ENCODE assay signal across 14 cellular contexts in the genomic region with DNA sequence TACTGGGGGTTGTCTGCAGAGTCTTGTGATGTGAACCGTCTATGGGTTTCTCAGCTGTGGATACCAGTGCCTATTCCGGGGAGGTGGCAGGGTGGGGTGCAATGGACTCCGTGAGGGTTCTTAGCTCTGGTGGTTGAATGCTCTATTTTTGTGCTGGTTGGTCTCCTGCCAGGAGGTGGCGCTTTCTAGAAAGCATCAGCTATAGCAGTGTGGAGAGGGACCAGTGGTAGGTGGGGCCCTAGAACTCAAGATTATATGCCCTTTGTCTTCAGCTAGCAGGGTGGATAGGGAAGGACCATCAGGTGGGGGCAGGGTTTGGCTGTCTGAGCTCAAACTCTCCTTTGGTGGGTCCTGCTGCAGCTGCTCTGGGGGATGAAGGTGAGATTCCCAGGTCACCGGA.
A peak's percentile ranks its signal among the peaks of the same experiment; 100 is the strongest.
DNase-seq lines count a peak whose midpoint lies in the region; FAIRE-seq and TF ChIP-seq lines count a peak whose summit lies in the region.
"Had no signal": no experiment of that assay in that cellular context is flagged by ENCODE, and none has a peak within 500 bp of the region (broad histone marks: within the 10 kb centered on the region; RNA-seq: fewer than 3 reads in every experiment).

No MANE protein-coding gene starts in this region.

- DNase-seq in Calu3 (peak; percentile 45), NCI-H774 (lab: John Stamatoyannopoulos, UW) (peak; percentile 40), hepatocyte (ENCODE audit: low spot score) (peak; percentile 23), frontal cortex (ENCODE audit: low spot score in 2 of 2) (no peak), GM12892 (ENCODE audit: insufficient read length) (no peak), spleen (no peak)
- no peak for DNase-seq in CD4-positive, alpha-beta memory T cell
- DNase-seq: gastrocnemius medialis, NCI-H1417, T-helper 17 cell had no signal

- H3K27ac Mint-ChIP-seq in Calu3 (ENCODE audit: unreplicated experiment), result no peak overlapping the region
- no peak overlapping the region for H3K27ac Mint-ChIP-seq in CD4-positive, alpha-beta memory T cell
- H3K27ac Mint-ChIP-seq: stimulated activated memory B cell treated with anti-CD40 and anti-IgM and Interleukin-4, amounts not matched to agents 10 μg/mL and 1 μg/mL and 100 μg/mL, for 72 hours; T-helper 17 cell had no signal

- WGBS in hepatocyte (ENCODE audit: low lambda C conversion rate, missing lambda C conversion rate), result 52% methylated on average over 5 of the region's 5 CpGs
- 45 to 61% (median 51%) methylated on average over 4 to 5 of the region's 5 CpGs for WGBS in spleen, 5 donors

- H3K9me3 Mint-ChIP-seq in Calu3 (ENCODE audit: low read depth, unreplicated experiment), result peaks cover 2% of the 10 kb centered on the region
- peaks cover 0 to 23% (median 2%) of the 10 kb centered on the region in 8 donors for H3K9me3 Mint-ChIP-seq in CD4-positive, alpha-beta memory T cell
- H3K9me3 Mint-ChIP-seq: stimulated activated memory B cell treated with anti-CD40 and anti-IgM and Interleukin-4, amounts not matched to agents 10 μg/mL and 1 μg/mL and 100 μg/mL, for 72 hours had no signal

- TF ChIP-seq CTCF in Calu3 (IDR thresholded peaks at IDR 0.05; ENCODE audit: unreplicated experiment) (no peak), GM12872 (IDR thresholded peaks at IDR 0.05; ENCODE audit: insufficient read depth, low read depth, low read length) (peak; percentile 59), hepatocyte (IDR thresholded peaks at IDR 0.05; ENCODE audit: poor library complexity) (peak; percentile 13), spleen (IDR thresholded peaks at IDR 0.05 in 8 of 11, conservative IDR thresholded peaks at IDR 0.05 in 3 of 11) (no peak)

- no peak overlapping the region for H3K4me2 ChIP-seq in hepatocyte

- H3K36me3 ChIP-seq in hepatocyte (replicated peaks; ENCODE audit: insufficient read depth, low read depth), result no peaks in the 10 kb centered on the region
- no peaks in the 10 kb centered on the region for H3K36me3 ChIP-seq in CD4-positive, alpha-beta memory T cell (ENCODE audit: insufficient read depth, low read length)
- no peaks in the 10 kb centered on the region for H3K36me3 ChIP-seq in spleen
- H3K36me3 ChIP-seq: gastrocnemius medialis had no signal

- POLR2A ChIA-PET in CD4-positive, alpha-beta memory T cell (lab: Charles Lee; ENCODE audit: partially characterized antibody), result no interaction called here

- H2AFZ ChIP-seq in hepatocyte, result no peak overlapping the region

- FAIRE-seq in frontal cortex (lab: Jason Lieb, UNC) (no peak), GM12892 (lab: Jason Lieb, UNC) (no peak)
- FAIRE-seq: GM12891 had no signal

- no peaks in the 10 kb centered on the region for H4K20me1 ChIP-seq in hepatocyte (ENCODE audit: insufficient read depth, poor library complexity, severe bottlenecking)

- H3K9me2 ChIP-seq in hepatocyte (replicated peaks; ENCODE audit: insufficient read depth), result no peaks in the 10 kb centered on the region

- peaks cover 19% of the 10 kb centered on the region for H3K27me3 Mint-ChIP-seq in Calu3 (ENCODE audit: unreplicated experiment)
- no peaks in the 10 kb centered on the region for H3K27me3 Mint-ChIP-seq in CD4-positive, alpha-beta memory T cell
- H3K27me3 Mint-ChIP-seq: central memory CD8-positive, alpha-beta T cell had no signal

- no peaks in the 10 kb centered on the region for H3K9me3 ChIP-seq in hepatocyte (ENCODE audit: low read depth)
- no peaks in the 10 kb centered on the region for H3K9me3 ChIP-seq in CD4-positive, alpha-beta memory T cell (ENCODE audit: control insufficient read depth in 1 of 2, low read length in 2 of 2)
- peaks cover 0 to 21% (median 8%) of the 10 kb centered on the region in 8 donors for H3K9me3 ChIP-seq in spleen
- H3K9me3 ChIP-seq: gastrocnemius medialis had no signal

- H3K4me1 Mint-ChIP-seq in Calu3 (ENCODE audit: low read depth, unreplicated experiment), result no peaks in the 10 kb centered on the region
- no peaks in the 10 kb centered on the region for H3K4me1 Mint-ChIP-seq in CD4-positive, alpha-beta memory T cell
- H3K4me1 Mint-ChIP-seq: central memory CD8-positive, alpha-beta T cell; stimulated activated memory B cell treated with anti-CD40 and anti-IgM and Interleukin-4, amounts not matched to agents 10 μg/mL and 1 μg/mL and 100 μg/mL, for 72 hours; T-helper 17 cell had no signal

- no peak for TF ChIP-seq POLR2A in GM12892 (IDR thresholded peaks at IDR 0.05; ENCODE audit: low read depth, low read length)
- TF ChIP-seq POLR2A in spleen (IDR thresholded peaks at IDR 0.05), result no peak

- no TSS peak for BruUV-seq in Calu3 (replicated peaks; lab: Mats Ljungman, UMichigan)

- no peak overlapping the region for H3K4me3 Mint-ChIP-seq in Calu3 (ENCODE audit: low read depth, unreplicated experiment)
- H3K4me3 Mint-ChIP-seq in CD4-positive, alpha-beta memory T cell, result no peak overlapping the region
- H3K4me3 Mint-ChIP-seq: central memory CD8-positive, alpha-beta T cell; stimulated activated memory B cell treated with anti-CD40 and anti-IgM and Interleukin-4, amounts not matched to agents 10 μg/mL and 1 μg/mL and 100 μg/mL, for 72 hours; T-helper 17 cell had no signal

- no peaks in the 10 kb centered on the region for H3K79me2 ChIP-seq in hepatocyte

- no peak overlapping the region for H3K27ac ChIP-seq in hepatocyte
- H3K27ac ChIP-seq in CD4-positive, alpha-beta memory T cell (ENCODE audit: low read depth, low read length), result no peak overlapping the region
- no peak overlapping the region for H3K27ac ChIP-seq in spleen
- H3K27ac ChIP-seq: gastrocnemius medialis had no signal

- H3K4me3 ChIP-seq in hepatocyte (no peak overlapping the region), spleen (no peak overlapping the region)
- H3K4me3 ChIP-seq in CD4-positive, alpha-beta memory T cell (ENCODE audit: low read length in 2 of 2), result no peak overlapping the region
- H3K4me3 ChIP-seq: gastrocnemius medialis had no signal

- H3K36me3 Mint-ChIP-seq in Calu3 (ENCODE audit: insufficient read depth, unreplicated experiment), result no peaks in the 10 kb centered on the region
- no peaks in the 10 kb centered on the region for H3K36me3 Mint-ChIP-seq in CD4-positive, alpha-beta memory T cell
- H3K36me3 Mint-ChIP-seq: stimulated activated memory B cell treated with anti-CD40 and anti-IgM and Interleukin-4, amounts not matched to agents 10 μg/mL and 1 μg/mL and 100 μg/mL, for 72 hours had no signal

- CTCF ChIA-PET in Calu3 (lab: Charles Lee), result interaction anchor here (1.6 kb wide), 1 partner anchor 142 kb away, joined by 4 read pairs; no protein-coding TSS in a partner anchor
- CTCF ChIA-PET in CD4-positive, alpha-beta memory T cell (lab: Charles Lee; ENCODE audit: partially characterized antibody), result no interaction called here

- no peaks in the 10 kb centered on the region for H3K4me1 ChIP-seq in hepatocyte (ENCODE audit: insufficient read depth)
- H3K4me1 ChIP-seq in CD4-positive, alpha-beta memory T cell (ENCODE audit: insufficient read depth, low read length), result no peaks in the 10 kb centered on the region
- H3K4me1 ChIP-seq in spleen, result no peaks in the 10 kb centered on the region
- H3K4me1 ChIP-seq: gastrocnemius medialis had no signal

- no peaks in the 10 kb centered on the region for H3K27me3 ChIP-seq in hepatocyte
- H3K27me3 ChIP-seq in CD4-positive, alpha-beta memory T cell (ENCODE audit: insufficient read depth, low read length), result no peaks in the 10 kb centered on the region
- H3K27me3 ChIP-seq in spleen (replicated peaks in 1 of 7), result peaks cover 0 to 12% (median 0%) of the 10 kb centered on the region in 7 donors
- H3K27me3 ChIP-seq: gastrocnemius medialis had no signal

- intact Hi-C loops in Calu3 (cut with micrococcal nuclease; ENCODE audit: unreplicated experiment) (no loop called here), spleen (cut with DNase I; ENCODE audit: low total_unique reads) (no loop called here)
- intact Hi-C loops in CD4-positive, alpha-beta memory T cell (cut with micrococcal nuclease), result no loop called here

Comparison
In these comparisons a context has a peak if more than half of its experiments do, and no peak if none do; other contexts are left out.
1. DNase-seq: peak in Calu3 (single experiment), NCI-H774 (single experiment) and hepatocyte (single experiment); none in frontal cortex (0 of 2), CD4-positive, alpha-beta memory T cell (0 of 5), GM12892 (single experiment) and spleen (single experiment).
2. CTCF ChIP-seq: peak in GM12872 (single experiment) and hepatocyte (single experiment); none in Calu3 (single experiment) and spleen (0 of 11).